ENCODE assay signal across 8 cellular contexts in the genomic region with DNA sequence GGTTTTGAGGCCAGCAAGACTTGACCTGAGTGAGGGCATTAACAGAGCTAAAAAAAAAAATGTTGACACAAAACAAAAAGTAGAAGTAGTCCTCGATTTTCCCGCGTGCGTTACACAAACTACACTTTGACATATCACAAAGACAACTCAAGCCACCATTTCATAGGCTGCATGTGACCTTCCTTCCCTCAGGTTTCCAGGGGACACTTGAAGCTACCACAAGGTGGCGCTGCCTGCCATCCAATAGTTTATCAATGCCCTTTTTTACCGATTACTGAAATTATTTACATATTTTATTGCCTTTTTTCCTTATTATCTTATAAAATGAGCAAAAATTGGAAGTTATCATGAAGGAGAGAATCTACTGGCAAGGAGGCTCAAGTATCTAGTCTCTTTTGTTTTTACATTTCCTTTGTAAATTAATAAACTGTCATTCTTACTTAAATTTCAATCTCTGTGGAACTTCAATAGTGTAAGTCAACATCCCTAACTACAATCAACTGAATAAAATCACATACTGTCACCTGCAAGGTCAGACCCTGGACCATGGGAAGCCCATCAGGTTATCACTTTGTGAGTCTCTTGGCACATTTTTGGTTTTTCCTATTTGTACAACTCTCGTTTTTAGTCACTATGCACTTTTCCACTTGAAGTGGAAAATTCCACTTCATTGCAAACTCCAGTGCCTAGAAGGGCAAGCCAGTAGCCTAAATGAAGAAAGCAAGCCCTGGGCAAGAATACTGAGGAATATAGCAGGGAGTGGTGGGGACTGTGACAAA.
DNase-seq lines count a peak whose midpoint lies in the region; ATAC-seq and TF ChIP-seq lines count a peak whose summit lies in the region.

No MANE protein-coding gene starts in this region.

- BruUV-seq in A673 (replicated peaks; lab: Mats Ljungman, UMichigan), result no TSS peak

- 5 to 7% methylated on average over 7 of the region's 7 CpGs for WGBS in thyroid gland, 2 donors

- H3K27ac ChIP-seq in A673 (ENCODE audit: low read depth, low read length, poor library complexity, severe bottlenecking) (no peak overlapping the region), Karpas-422 (ENCODE audit: low read length) (no peak overlapping the region), osteoblast (ENCODE audit: low read depth, low read length) (no peak overlapping the region), thyroid gland (no peak overlapping the region)

- H2AFZ ChIP-seq in Karpas-422 (ENCODE audit: low read length), result no peak overlapping the region
- H2AFZ ChIP-seq in osteoblast (ENCODE audit: low read length), result peak overlapping the region; percentile 1

- ATAC-seq in GM18868 (IDR thresholded peaks at IDR 0.05; ENCODE audit: unreplicated experiment), result peak; percentile 49

- H3K9me2 ChIP-seq in Karpas-422 (replicated peaks; ENCODE audit: insufficient read depth, low read length), result no peaks in the 10 kb centered on the region

- H3K4me1 ChIP-seq in A673 (ENCODE audit: insufficient read depth, low read length, poor library complexity, severe bottlenecking) (no peaks in the 10 kb centered on the region), Karpas-422 (ENCODE audit: low read length) (peaks cover 12% of the 10 kb centered on the region), osteoblast (ENCODE audit: insufficient read depth, low read length) (peaks cover 3% of the 10 kb centered on the region), thyroid gland (peaks cover 4 to 14% of the 10 kb centered on the region in 2 donors)

- H4K20me1 ChIP-seq in Karpas-422 (ENCODE audit: insufficient read depth, low read depth, low read length), result no peaks in the 10 kb centered on the region
- H4K20me1 ChIP-seq in osteoblast (ENCODE audit: insufficient read depth, low read length), result no peaks in the 10 kb centered on the region

- CTCF ChIA-PET in A673 (lab: Charles Lee), result interaction anchor here (0.6 kb wide), 1 partner anchor 237 kb away, joined by 3 read pairs; no protein-coding TSS in a partner anchor

- no peak overlapping the region for H3K9ac ChIP-seq in Karpas-422 (ENCODE audit: low read length)

- no peak overlapping the region for H3K4me3 ChIP-seq in A673 (ENCODE audit: low read depth, low read length, poor library complexity, severe bottlenecking)
- H3K4me3 ChIP-seq in Karpas-422 (ENCODE audit: low read length), result no peak overlapping the region
- no peak overlapping the region for H3K4me3 ChIP-seq in fibroblast of pulmonary artery (replicated peaks; ENCODE audit: low read depth, low read length)
- no peak overlapping the region for H3K4me3 ChIP-seq in osteoblast (ENCODE audit: insufficient read depth, low read length)
- no peak overlapping the region for H3K4me3 ChIP-seq in thyroid gland (replicated peaks in 1 of 3)

- no peaks in the 10 kb centered on the region for H3K79me2 ChIP-seq in Karpas-422 (ENCODE audit: low read length)
- H3K79me2 ChIP-seq in osteoblast (ENCODE audit: insufficient read depth, low read length), result no peaks in the 10 kb centered on the region

- no peak for TF ChIP-seq POLR2A in thyroid gland (IDR thresholded peaks at IDR 0.05)

- intact Hi-C loops in A673 (cut with micrococcal nuclease; ENCODE audit: unreplicated experiment) (loop anchor here (5.0 to 10.0 kb wide), 3 partner anchors 100 to 480 kb away; no protein-coding TSS in a partner anchor), thyroid gland (cut with DNase I) (loop anchor here (10.0 kb wide), 2 partner anchors 100 to 290 kb away; no protein-coding TSS in a partner anchor)

- DNase-seq in A673 (ENCODE audit: low spot score), result peak; percentile 72
- DNase-seq in Karpas-422, result peak; percentile 88
- DNase-seq in RPMI7951 (ENCODE audit: low read depth), result peak; percentile 41
- DNase-seq in activated T-helper 1 cell treated with Interleukin-2 at 50 U/mL for 16 hours (ENCODE audit: low read depth), result peak; percentile 53
- DNase-seq in fibroblast of pulmonary artery (ENCODE audit: low read depth), result peak; percentile 71
- DNase-seq in osteoblast (ENCODE audit: insufficient read length, low spot score, missing footprints), result no peak
- DNase-seq in thyroid gland, result peak; percentile 67 to 74

- H3K36me3 ChIP-seq in A673 (ENCODE audit: insufficient read depth, low read length, poor library complexity, severe bottlenecking) (no peaks in the 10 kb centered on the region), Karpas-422 (ENCODE audit: insufficient read depth, low read length) (no peaks in the 10 kb centered on the region), osteoblast (ENCODE audit: insufficient read depth, low read length) (no peaks in the 10 kb centered on the region), thyroid gland (no peaks in the 10 kb centered on the region)

- H3K9me3 ChIP-seq in A673 (ENCODE audit: low read depth, low read length, poor library complexity, severe bottlenecking), result no peaks in the 10 kb centered on the region
- no peaks in the 10 kb centered on the region for H3K9me3 ChIP-seq in Karpas-422 (ENCODE audit: low read length)
- H3K9me3 ChIP-seq in osteoblast (ENCODE audit: low read depth, low read length), result no peaks in the 10 kb centered on the region
- no peaks in the 10 kb centered on the region for H3K9me3 ChIP-seq in thyroid gland

- TF ChIP-seq CTCF in A673 (conservative IDR thresholded peaks at IDR 0.05; ENCODE audit: low read depth, low read length) (peak; percentile 96), fibroblast of pulmonary artery (IDR thresholded peaks at IDR 0.05; ENCODE audit: low read length, missing control alignments) (peak; percentile 99), osteoblast (IDR thresholded peaks at IDR 0.05; ENCODE audit: extremely low read depth, low read depth, low read length) (peak; percentile 98), thyroid gland (IDR thresholded peaks at IDR 0.05) (peak; percentile 59 to 88 (median 72))

- H3K4me2 ChIP-seq in Karpas-422 (ENCODE audit: low read depth, low read length, poor library complexity, severe bottlenecking) (peak overlapping the region; percentile 18), osteoblast (ENCODE audit: insufficient read depth, low read length) (no peak overlapping the region)

- POLR2A ChIA-PET in A673 (lab: Charles Lee; ENCODE audit: low non-redundant PET), result no interaction called here

- H3K27me3 ChIP-seq in A673 (replicated peaks; ENCODE audit: insufficient read depth, low read depth, low read length, poor library complexity) (no peaks in the 10 kb centered on the region), Karpas-422 (ENCODE audit: low read length) (no peaks in the 10 kb centered on the region), osteoblast (ENCODE audit: insufficient read depth, low read length) (peaks cover 15% of the 10 kb centered on the region), thyroid gland (no peaks in the 10 kb centered on the region)
